ENCODE assay signal across 8 cellular contexts in genomic region chr17:1714488-1714979, GRCh38. TPM values are rescaled to one million over a fixed set of nuclear protein-coding genes. Genes with fewer than 3 reads are reported as not detected.
DNase-seq lines count a peak whose midpoint lies in the region; ATAC-seq, FAIRE-seq and TF ChIP-seq lines count a peak whose summit lies in the region.

No MANE protein-coding gene starts in this region.

- TF ChIP-seq CTCF in AG04449 (IDR thresholded peaks at IDR 0.05; ENCODE audit: insufficient read depth, low read length, missing control alignments): no peak
- no peak for TF ChIP-seq CTCF in spleen (IDR thresholded peaks at IDR 0.05 in 8 of 11, conservative IDR thresholded peaks at IDR 0.05 in 3 of 11)

- intact Hi-C loops in spleen (cut with DNase I; ENCODE audit: low total_unique reads): no loop called here

- H3K9me3 ChIP-seq in SJSA1 (replicated peaks) (no peaks in the 10 kb centered on the region), spleen (no peaks in the 10 kb centered on the region)

- H3K36me3 ChIP-seq in SJSA1 (peaks cover 53% of the 10 kb centered on the region), spleen (peaks cover 0 to 36% (median 16%) of the 10 kb centered on the region in 6 donors)

- no peak for TF ChIP-seq POLR2A in spleen (IDR thresholded peaks at IDR 0.05)

- peak; percentile 38 for ATAC-seq in left lobe of liver

- no peak for FAIRE-seq in GM19239 (lab: Jason Lieb, UNC)

- H3K4me3 ChIP-seq in AG04449 (ENCODE audit: low read depth, low read length): peak overlapping the region; percentile 97
- H3K4me3 ChIP-seq in SJSA1: peak overlapping the region; percentile 51
- peak overlapping the region; percentile 20 to 93 (median 80) for H3K4me3 ChIP-seq in spleen

- peak overlapping the region; percentile 88 for H3K27ac ChIP-seq in SJSA1
- peak overlapping the region; percentile 39 to 100 (median 98) for H3K27ac ChIP-seq in spleen

- 11 to 18% (median 14%) methylated on average over 18 to 19 of the region's 19 CpGs for WGBS in spleen, 5 donors

- DNase-seq in AG04449 (ENCODE audit: low read depth, low spot score): peak; percentile 94
- DNase-seq in H4 (ENCODE audit: low spot score): peak; percentile 98
- DNase-seq in SJSA1 (ENCODE audit: low read depth in 1 of 2, low spot score in 2 of 2): peak; percentile 95 to 100
- DNase-seq in dermis microvascular lymphatic vessel endothelial cell (ENCODE audit: low read depth in 2 of 2): peak; percentile 89 to 97
- peak; percentile 98 for DNase-seq in left lobe of liver (ENCODE audit: low spot score)
- peak; percentile 94 for DNase-seq in spleen
- DNase-seq in NCI-H774 (lab: John Stamatoyannopoulos, UW): no peak
- no peak for DNase-seq in GM19239 (ENCODE audit: insufficient read length, low spot score)

- peaks cover 48% of the 10 kb centered on the region for H3K4me1 ChIP-seq in SJSA1 (replicated peaks)
- H3K4me1 ChIP-seq in spleen: peaks cover 13 to 86% (median 80%) of the 10 kb centered on the region in 6 donors

- CTCF ChIA-PET in AG04449 (lab: Yijun Ruan, JAX): interaction anchor here (0.9 to 2.8 kb wide), 4 partner anchors 45 to 68 kb away, joined by 3 to 30 read pairs (median 4); no protein-coding TSS in a partner anchor

- POLR2A ChIA-PET in AG04449 (lab: Yijun Ruan, JAX): interaction anchor here (0.6 to 3.3 kb wide), 9 partner anchors 12 to 137 kb away, joined by 3 to 16 read pairs (median 4); partner anchors contain the start of gene RILP

- H3K27me3 ChIP-seq in SJSA1 (replicated peaks) (no peaks in the 10 kb centered on the region), spleen (replicated peaks in 1 of 7) (peaks cover 0 to 32% (median 9%) of the 10 kb centered on the region in 7 donors)

RNA-seq across cellular contexts. Expression of gene TLCD2, which starts 4.4 kb away (rescaled TPM):
- total RNA-seq in H4 (2014; rRNA removed; shearing (Covaris generic)): 1.2 and 1.4 TPM in 2 replicates
- total RNA-seq in SJSA1 (2014; rRNA removed; shearing (Covaris generic)): 0.34 and 0.95 TPM in 2 replicates
- 1.4 and 1.5 TPM in 2 replicates for total RNA-seq in dermis microvascular lymphatic vessel endothelial cell
- total RNA-seq in left lobe of liver: 4.2 TPM
- total RNA-seq in spleen: 1 to 10 TPM; 1.7 to 5.4 (median 3.1) TPM
- under 1 TPM; 0.26 to 0.67 (median 0.28) TPM for polyA plus RNA-seq in spleen

RNA-seq across cellular contexts. Expression of gene WDR81, which starts 10.0 kb away (rescaled TPM):
- 10.1 and 10.5 TPM in 2 replicates for total RNA-seq in H4 (2014; rRNA removed; shearing (Covaris generic))
- total RNA-seq in SJSA1 (2014; rRNA removed; shearing (Covaris generic)): 5.1 and 10.8 TPM in 2 replicates
- total RNA-seq in dermis microvascular lymphatic vessel endothelial cell (7.8 and 11.4 TPM in 2 replicates), left lobe of liver (27.0 TPM), spleen (10 to 100 TPM; 38.2 to 74.7 (median 54.7) TPM)
- 10 to 100 TPM; 16.2 to 41.3 (median 29.3) TPM for polyA plus RNA-seq in spleen

RNA-seq across cellular contexts. Expression of gene SERPINF2, which starts 28.1 kb away (rescaled TPM):
- total RNA-seq in H4 (2014; rRNA removed; shearing (Covaris generic)): not detected in 2 replicates
- not detected in 2 replicates for total RNA-seq in SJSA1 (2014; rRNA removed; shearing (Covaris generic))
- under 0.01 TPM in 1 of 2 replicates, not detected in the other for total RNA-seq in dermis microvascular lymphatic vessel endothelial cell
- 1,138 TPM for total RNA-seq in left lobe of liver
- 1 to 10 TPM; 1.6 to 7.9 (median 5.0) TPM for total RNA-seq in spleen
- 1 to 10 TPM; 3.5 to 7.0 (median 4.9) TPM for polyA plus RNA-seq in spleen

RNA-seq across cellular contexts. Expression of gene PRPF8, which starts 29.9 kb away (rescaled TPM):
- total RNA-seq in H4 (2014; rRNA removed; shearing (Covaris generic)): 77.5 and 84.5 TPM in 2 replicates
- total RNA-seq in SJSA1 (2014; rRNA removed; shearing (Covaris generic)): 47.1 and 73.3 TPM in 2 replicates
- total RNA-seq in dermis microvascular lymphatic vessel endothelial cell: 72.7 and 94.3 TPM in 2 replicates
- 97.8 TPM for total RNA-seq in left lobe of liver
- 100 to 1,000 TPM; 210 to 320 (median 268) TPM for total RNA-seq in spleen
- 10 to 100 TPM; 67.2 to 91.8 (median 74.8) TPM for polyA plus RNA-seq in spleen

RNA-seq across cellular contexts. Expression of gene SERPINF1, which starts 47.3 kb away (rescaled TPM):
- 0.74 and 12.0 TPM in 2 replicates for total RNA-seq in H4 (2014; rRNA removed; shearing (Covaris generic))
- total RNA-seq in SJSA1 (2014; rRNA removed; shearing (Covaris generic)): not detected in 2 replicates
- total RNA-seq in dermis microvascular lymphatic vessel endothelial cell (not detected in 2 replicates), left lobe of liver (1,041 TPM), spleen (100 to 1,000 TPM in 5 of 7 donors, 10 to 100 TPM in 2; 79.8 to 361 (median 192) TPM)
- polyA plus RNA-seq in spleen: 100 to 1,000 TPM in 1 of 3 donors, 10 to 100 TPM in 2; 53.5 to 132 (median 99.5) TPM

Comparison
In these comparisons a context has a peak if more than half of its experiments do, and no peak if none do; other contexts are left out.
1. DNase-seq: peak in AG04449 (single experiment), H4 (single experiment), SJSA1 (2 of 2), dermis microvascular lymphatic vessel endothelial cell (2 of 2), left lobe of liver (single experiment) and spleen (single experiment); none in NCI-H774 (single experiment) and GM19239 (single experiment).
2. RNA of gene SERPINF2, which starts 28.1 kb away (total RNA-seq): 1,138 TPM in left lobe of liver (single experiment); 1.6 to 7.9 TPM in spleen, not detected in SJSA1, not detected in H4 and under 0.01 TPM in dermis microvascular lymphatic vessel endothelial cell; every median in the first group is over 100 times any median in the second.
3. Peak in every context shown above with its lines, with median percentiles within 50 percentile points of each other: H3K4me3 ChIP-seq.